In genomic region chr9:134028575-134029247, GRCh38 we compare ENCODE assay signal across 15 cellular contexts.
"Had no signal": no experiment of that assay in that cellular context is flagged by ENCODE, and none has a peak within 500 bp of the region (broad histone marks: within the 10 kb centered on the region; RNA-seq: fewer than 3 reads in every experiment).

No MANE protein-coding gene starts in this region.

- ATAC-seq: left cardiac atrium; stimulated activated effector memory CD8-positive, alpha-beta T cell treated with anti-CD3 and anti-CD28 coated beads, Interleukin-12 subunit alpha, Interleukin-12 subunit beta, amount 100 ng/mL, for 72 hours had no signal

- DNase-seq: activated CD4-positive, alpha-beta memory T cell treated with anti-CD3 and anti-CD28 coated beads, Interleukin-2, amount 10 ng/mL, durations not matched to agents 7 days and 5 days; activated gamma-delta T cell treated with Interleukin-2 at 50 U/mL for 16 hours; activated T-cell treated with anti-CD3 and anti-CD28 coated beads, Interleukin-2, amount 50 U/mL, for 48 hours; colonic mucosa; effector memory CD4-positive, alpha-beta T cell; erythroblast; hypothalamus; left cardiac atrium; nephron progenitor cell; T-helper 9 cell had no signal

- H3K27ac Mint-ChIP-seq: activated CD4-positive, alpha-beta memory T cell treated with anti-CD3 and anti-CD28 coated beads, Interleukin-2, amount 10 ng/mL, durations not matched to agents 7 days and 5 days; stimulated activated effector memory CD8-positive, alpha-beta T cell treated with anti-CD3 and anti-CD28 coated beads, Interleukin-12 subunit alpha, Interleukin-12 subunit beta, amount 100 ng/mL, for 72 hours had no signal

- H3K9me3 Mint-ChIP-seq: activated CD4-positive, alpha-beta memory T cell treated with anti-CD3 and anti-CD28 coated beads, Interleukin-2, amount 10 ng/mL, durations not matched to agents 7 days and 5 days; nephron progenitor cell; stimulated activated effector memory CD8-positive, alpha-beta T cell treated with anti-CD3 and anti-CD28 coated beads, Interleukin-12 subunit alpha, Interleukin-12 subunit beta, amount 100 ng/mL, for 72 hours had no signal

- H3K27me3 Mint-ChIP-seq: activated CD4-positive, alpha-beta memory T cell treated with anti-CD3 and anti-CD28 coated beads, Interleukin-2, amount 10 ng/mL, durations not matched to agents 7 days and 5 days had no signal

- H3K27ac ChIP-seq: ascending aorta, colonic mucosa, skin epidermis, tibial nerve, vagina had no signal

- H3K36me3 ChIP-seq: colonic mucosa had no signal

- H3K9me3 ChIP-seq: ascending aorta, colonic mucosa, tibial nerve, vagina had no signal

- H3K27me3 ChIP-seq: ascending aorta, colonic mucosa, tibial nerve, vagina had no signal

- H3K4me3 ChIP-seq: ascending aorta, colonic mucosa, skin epidermis, tibial nerve, vagina had no signal

- H3K4me1 ChIP-seq: colonic mucosa had no signal

- H3K4me3 Mint-ChIP-seq: activated CD4-positive, alpha-beta memory T cell treated with anti-CD3 and anti-CD28 coated beads, Interleukin-2, amount 10 ng/mL, durations not matched to agents 7 days and 5 days had no signal
